In genomic region chr2:143246246-143246645, GRCh38 we compare ENCODE assay signal across 19 cellular contexts.
DNase-seq lines count a peak whose midpoint lies in the region; ATAC-seq and TF ChIP-seq lines count a peak whose summit lies in the region.
"Had no signal": no experiment of that assay in that cellular context is flagged by ENCODE, and none has a peak within 500 bp of the region (broad histone marks: within the 10 kb centered on the region; RNA-seq: fewer than 3 reads in every experiment).

No MANE protein-coding gene starts in this region.

- peaks cover 18% of the 10 kb centered on the region for H3K36me3 Mint-ChIP-seq in activated CD4-positive, alpha-beta T cell treated with anti-CD3 and anti-CD28 coated beads for 36 hours (ENCODE audit: low read depth)
- peaks cover 16% of the 10 kb centered on the region for H3K36me3 Mint-ChIP-seq in activated T-helper 17 cell treated with anti-CD3 and anti-CD28 coated beads, Interleukin-2, amount 50 U/mL, for 72 hours (ENCODE audit: low read depth)
- H3K36me3 Mint-ChIP-seq in activated T-helper 1 cell treated with anti-CD3 and anti-CD28 coated beads, Interleukin-12 subunit alpha, Interleukin-12 subunit beta, Interleukin-2, Interleukin-4 antibody, amounts not matched to agents 30 ng/mL and 10 ng/mL and 1 ng/mL, durations not matched to agents 14 hours and 24 hours and 36 hours (ENCODE audit: low read depth), result peaks cover 20% of the 10 kb centered on the region

- BruUV-seq in A673 (replicated peaks; lab: Mats Ljungman, UMichigan), result no TSS peak

- peaks cover 18% of the 10 kb centered on the region for H3K4me1 Mint-ChIP-seq in activated CD4-positive, alpha-beta T cell treated with anti-CD3 and anti-CD28 coated beads for 36 hours
- H3K4me1 Mint-ChIP-seq in stimulated activated naive CD8-positive, alpha-beta T cell treated with anti-CD3 and anti-CD28 coated beads, Interleukin-15, amount 100 ng/mL, for 72 hours, result peaks cover 13% of the 10 kb centered on the region
- H3K4me1 Mint-ChIP-seq in activated T-helper 17 cell treated with anti-CD3 and anti-CD28 coated beads, Interleukin-2, amount 50 U/mL, for 72 hours, result peaks cover 13% of the 10 kb centered on the region
- H3K4me1 Mint-ChIP-seq in activated T-helper 1 cell treated with anti-CD3 and anti-CD28 coated beads, Interleukin-12 subunit alpha, Interleukin-12 subunit beta, Interleukin-2, Interleukin-4 antibody, amounts not matched to agents 30 ng/mL and 10 ng/mL and 1 ng/mL, durations not matched to agents 14 hours and 24 hours and 36 hours (ENCODE audit: low read depth), result peaks cover 18% of the 10 kb centered on the region

- H3K36me3 ChIP-seq in A673 (ENCODE audit: insufficient read depth, low read length, poor library complexity, severe bottlenecking), result no peaks in the 10 kb centered on the region

- no peaks in the 10 kb centered on the region for H3K27me3 Mint-ChIP-seq in activated CD4-positive, alpha-beta T cell treated with anti-CD3 and anti-CD28 coated beads for 36 hours
- no peaks in the 10 kb centered on the region for H3K27me3 Mint-ChIP-seq in stimulated activated naive CD8-positive, alpha-beta T cell treated with anti-CD3 and anti-CD28 coated beads, Interleukin-15, amount 100 ng/mL, for 72 hours
- no peaks in the 10 kb centered on the region for H3K27me3 Mint-ChIP-seq in activated T-helper 17 cell treated with anti-CD3 and anti-CD28 coated beads, Interleukin-2, amount 50 U/mL, for 72 hours
- H3K27me3 Mint-ChIP-seq in activated T-helper 1 cell treated with anti-CD3 and anti-CD28 coated beads, Interleukin-12 subunit alpha, Interleukin-12 subunit beta, Interleukin-2, Interleukin-4 antibody, amounts not matched to agents 30 ng/mL and 10 ng/mL and 1 ng/mL, durations not matched to agents 14 hours and 24 hours and 36 hours (ENCODE audit: insufficient read depth), result no peaks in the 10 kb centered on the region
- H3K27me3 Mint-ChIP-seq: CD4-positive, CD25-positive, alpha-beta regulatory T cell had no signal

- H3K9me3 Mint-ChIP-seq in activated CD4-positive, alpha-beta T cell treated with anti-CD3 and anti-CD28 coated beads for 36 hours (ENCODE audit: low read depth), result no peaks in the 10 kb centered on the region
- H3K9me3 Mint-ChIP-seq in stimulated activated naive CD8-positive, alpha-beta T cell treated with anti-CD3 and anti-CD28 coated beads, Interleukin-15, amount 100 ng/mL, for 72 hours, result no peaks in the 10 kb centered on the region
- H3K9me3 Mint-ChIP-seq in activated T-helper 17 cell treated with anti-CD3 and anti-CD28 coated beads, Interleukin-2, amount 50 U/mL, for 72 hours, result no peaks in the 10 kb centered on the region
- no peaks in the 10 kb centered on the region for H3K9me3 Mint-ChIP-seq in activated T-helper 1 cell treated with anti-CD3 and anti-CD28 coated beads, Interleukin-12 subunit alpha, Interleukin-12 subunit beta, Interleukin-2, Interleukin-4 antibody, amounts not matched to agents 30 ng/mL and 10 ng/mL and 1 ng/mL, durations not matched to agents 14 hours and 24 hours and 36 hours
- H3K9me3 Mint-ChIP-seq: HFFc6 had no signal

- ATAC-seq in activated CD4-positive, alpha-beta T cell treated with anti-CD3 and anti-CD28 coated beads for 36 hours, result peak; percentile 73
- peak; percentile 68 for ATAC-seq in stimulated activated naive CD8-positive, alpha-beta T cell treated with anti-CD3 and anti-CD28 coated beads, Interleukin-15, amount 100 ng/mL, for 72 hours
- no peak for ATAC-seq in stimulated activated naive CD8-positive, alpha-beta T cell treated with anti-CD3 and anti-CD28 coated beads, Interleukin-15, Interleukin-2, amounts not matched to agents 100 U/mL and 50 U/mL, for 24 hours
- peak; percentile 79 for ATAC-seq in activated T-helper 17 cell treated with anti-CD3 and anti-CD28 coated beads, Interleukin-2, amount 50 U/mL, for 72 hours (replicated peaks)
- ATAC-seq in HG03175 (IDR thresholded peaks at IDR 0.05; ENCODE audit: unreplicated experiment), result no peak
- ATAC-seq: HepG2 had no signal

- no peak overlapping the region for H3K27ac ChIP-seq in A673 (ENCODE audit: low read depth, low read length, poor library complexity, severe bottlenecking)
- H3K27ac ChIP-seq: 22Rv1; BLaER1 treated with 17β-estradiol and CSF1 and Interleukin-3, amounts not matched to agents 10 nM and 100 nM had no signal

- POLR2A ChIA-PET in activated CD4-positive, alpha-beta T cell treated with anti-CD3 and anti-CD28 coated beads for 36 hours (lab: Charles Lee), result no interaction called here
- POLR2A ChIA-PET in A673 (lab: Charles Lee; ENCODE audit: low non-redundant PET), result interaction anchor here (0.6 kb wide), 1 partner anchor 1065 kb away, joined by 3 read pairs; no protein-coding TSS in a partner anchor

- no peak for TF ChIP-seq CTCF in A673 (conservative IDR thresholded peaks at IDR 0.05; ENCODE audit: low read depth, low read length)

- H3K27ac Mint-ChIP-seq in activated CD4-positive, alpha-beta T cell treated with anti-CD3 and anti-CD28 coated beads for 36 hours, result no peak overlapping the region
- H3K27ac Mint-ChIP-seq in stimulated activated naive CD8-positive, alpha-beta T cell treated with anti-CD3 and anti-CD28 coated beads, Interleukin-15, amount 100 ng/mL, for 72 hours, result no peak overlapping the region
- no peak overlapping the region for H3K27ac Mint-ChIP-seq in activated T-helper 17 cell treated with anti-CD3 and anti-CD28 coated beads, Interleukin-2, amount 50 U/mL, for 72 hours
- no peak overlapping the region for H3K27ac Mint-ChIP-seq in activated T-helper 1 cell treated with anti-CD3 and anti-CD28 coated beads, Interleukin-12 subunit alpha, Interleukin-12 subunit beta, Interleukin-2, Interleukin-4 antibody, amounts not matched to agents 30 ng/mL and 10 ng/mL and 1 ng/mL, durations not matched to agents 14 hours and 24 hours and 36 hours
- H3K27ac Mint-ChIP-seq: HFFc6 had no signal

- intact Hi-C loops in activated CD4-positive, alpha-beta T cell treated with anti-CD3 and anti-CD28 coated beads for 36 hours (cut with DNase I, micrococcal nuclease), result no loop called here
- intact Hi-C loops in A673 (cut with micrococcal nuclease; ENCODE audit: unreplicated experiment), result no loop called here
- intact Hi-C loops in activated T-helper 1 cell treated with anti-CD3 and anti-CD28 coated beads, Interleukin-12 subunit alpha, Interleukin-12 subunit beta, Interleukin-2, Interleukin-4 antibody, amounts not matched to agents 30 ng/mL and 10 ng/mL and 1 ng/mL, durations not matched to agents 14 hours and 24 hours and 36 hours (cut with micrococcal nuclease), result no loop called here

- H3K4me3 ChIP-seq in A673 (ENCODE audit: low read depth, low read length, poor library complexity, severe bottlenecking), result no peak overlapping the region
- H3K4me3 ChIP-seq: BLaER1 treated with 17β-estradiol and CSF1 and Interleukin-3, amounts not matched to agents 10 nM and 100 nM had no signal

- no peak for DNase-seq in activated CD4-positive, alpha-beta T cell treated with anti-CD3 and anti-CD28 coated beads for 36 hours
- DNase-seq in activated CD4-positive, alpha-beta T cell treated with anti-CD3 and anti-CD28 coated beads for 48 hours, result no peak
- DNase-seq in stimulated activated naive CD8-positive, alpha-beta T cell treated with anti-CD3 and anti-CD28 coated beads, Interleukin-15, amount 100 ng/mL, for 72 hours, result no peak
- DNase-seq in stimulated activated naive CD8-positive, alpha-beta T cell treated with anti-CD3 and anti-CD28 coated beads, Interleukin-15, Interleukin-2, amounts not matched to agents 100 U/mL and 50 U/mL, for 24 hours, result no peak
- DNase-seq in A673 (ENCODE audit: low spot score), result no peak
- DNase-seq in activated T-helper 1 cell treated with anti-CD3 and anti-CD28 coated beads, Interleukin-12 subunit alpha, Interleukin-12 subunit beta, Interleukin-2, Interleukin-4 antibody, amounts not matched to agents 30 ng/mL and 10 ng/mL and 1 ng/mL, durations not matched to agents 14 hours and 24 hours and 36 hours (ENCODE audit: low spot score), result no peak
- DNase-seq: AML-193; CD4-positive, CD25-positive, alpha-beta regulatory T cell; COR-L47; DMS153; DMS79 treated with DMSO at 0.1 percent for 48 hours; GDM1; HCEC 1CT; HFFc6 had no signal

- CTCF ChIA-PET in activated CD4-positive, alpha-beta T cell treated with anti-CD3 and anti-CD28 coated beads for 36 hours (lab: Charles Lee), result interaction anchor here (0.6 to 3.0 kb wide), 6 partner anchors 11 to 136 kb away, joined by 3 to 17 read pairs (median 4); no protein-coding TSS in a partner anchor
- CTCF ChIA-PET in A673 (lab: Charles Lee), result no interaction called here

- H3K4me1 ChIP-seq in A673 (ENCODE audit: insufficient read depth, low read length, poor library complexity, severe bottlenecking), result no peaks in the 10 kb centered on the region

- H3K27me3 ChIP-seq in A673 (replicated peaks; ENCODE audit: insufficient read depth, low read depth, low read length, poor library complexity), result peaks cover 19% of the 10 kb centered on the region
- H3K27me3 ChIP-seq: BLaER1 treated with 17β-estradiol and CSF1 and Interleukin-3, amounts not matched to agents 10 nM and 100 nM had no signal

- no peaks in the 10 kb centered on the region for H3K9me3 ChIP-seq in A673 (ENCODE audit: low read depth, low read length, poor library complexity, severe bottlenecking)
- H3K9me3 ChIP-seq: BLaER1 treated with 17β-estradiol and CSF1 and Interleukin-3, amounts not matched to agents 10 nM and 100 nM had no signal

- no peak overlapping the region for H3K4me3 Mint-ChIP-seq in activated CD4-positive, alpha-beta T cell treated with anti-CD3 and anti-CD28 coated beads for 36 hours
- H3K4me3 Mint-ChIP-seq in stimulated activated naive CD8-positive, alpha-beta T cell treated with anti-CD3 and anti-CD28 coated beads, Interleukin-15, amount 100 ng/mL, for 72 hours, result no peak overlapping the region
- no peak overlapping the region for H3K4me3 Mint-ChIP-seq in activated T-helper 17 cell treated with anti-CD3 and anti-CD28 coated beads, Interleukin-2, amount 50 U/mL, for 72 hours
- H3K4me3 Mint-ChIP-seq in activated T-helper 1 cell treated with anti-CD3 and anti-CD28 coated beads, Interleukin-12 subunit alpha, Interleukin-12 subunit beta, Interleukin-2, Interleukin-4 antibody, amounts not matched to agents 30 ng/mL and 10 ng/mL and 1 ng/mL, durations not matched to agents 14 hours and 24 hours and 36 hours, result no peak overlapping the region
- H3K4me3 Mint-ChIP-seq: HFFc6 had no signal

Comparison
In these comparisons a context has a peak if more than half of its experiments do, and no peak if none do; other contexts are left out.
1. ATAC-seq: peak in activated CD4-positive, alpha-beta T cell treated with anti-CD3 and anti-CD28 coated beads for 36 hours (single experiment), stimulated activated naive CD8-positive, alpha-beta T cell treated with anti-CD3 and anti-CD28 coated beads, Interleukin-15, amount 100 ng/mL, for 72 hours (single experiment) and activated T-helper 17 cell treated with anti-CD3 and anti-CD28 coated beads, Interleukin-2, amount 50 U/mL, for 72 hours (single experiment); none in stimulated activated naive CD8-positive, alpha-beta T cell treated with anti-CD3 and anti-CD28 coated beads, Interleukin-15, Interleukin-2, amounts not matched to agents 100 U/mL and 50 U/mL, for 24 hours (single experiment) and HG03175 (single experiment).